ENCODE assay signal across 22 cellular contexts in the genomic region with DNA sequence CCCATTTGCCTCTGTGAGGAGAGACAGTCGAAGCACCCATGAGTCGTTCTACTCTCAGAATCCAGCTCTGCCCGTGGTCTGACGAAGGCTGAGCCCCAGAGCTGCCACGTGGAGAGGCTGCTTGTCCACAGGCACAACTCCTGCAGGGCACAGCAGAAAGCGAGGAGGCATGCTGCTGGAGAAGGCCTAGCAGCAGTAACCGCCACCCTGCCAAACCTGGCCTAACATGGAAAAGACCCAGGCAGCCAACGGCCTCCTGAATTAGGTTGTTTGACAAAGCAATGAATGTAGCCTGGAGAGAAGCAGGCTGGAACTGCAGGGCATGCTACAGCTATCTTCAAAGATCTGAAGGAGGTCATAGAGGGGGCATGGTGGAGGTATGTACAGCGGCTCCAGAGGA.
DNase-seq lines count a peak whose midpoint lies in the region; ATAC-seq and TF ChIP-seq lines count a peak whose summit lies in the region.
"Had no signal": no experiment of that assay in that cellular context is flagged by ENCODE, and none has a peak within 500 bp of the region (broad histone marks: within the 10 kb centered on the region; RNA-seq: fewer than 3 reads in every experiment).

No MANE protein-coding gene starts in this region.

- no peaks in the 10 kb centered on the region for H3K79me2 ChIP-seq in PC-3 (ENCODE audit: low read length)

- intact Hi-C loops in PC-3 (cut with micrococcal nuclease), result loop anchor here (2.0 to 5.0 kb wide), 2 partner anchors 159 to 190 kb away; no protein-coding TSS in a partner anchor

- no peak overlapping the region for H3K4me2 ChIP-seq in PC-3 (ENCODE audit: low read length)
- H3K4me2 ChIP-seq: BLaER1 treated with 17β-estradiol and CSF1 and Interleukin-3, amounts not matched to agents 10 nM and 100 nM had no signal

- H3K27ac ChIP-seq in PC-3 (ENCODE audit: low read length), result peak overlapping the region; percentile 5; the same call in 1 of the 2 replicates
- H3K27ac ChIP-seq in muscle layer of colon (ENCODE audit: low read depth, low read length), result peak overlapping the region; percentile 56
- H3K27ac ChIP-seq: BLaER1 treated with 17β-estradiol and CSF1 and Interleukin-3, amounts not matched to agents 10 nM and 100 nM had no signal

- CTCF ChIA-PET in PC-3 (lab: Charles Lee), result interaction anchor here (0.9 kb wide), 1 partner anchor 391 kb away, joined by 7 read pairs; no protein-coding TSS in a partner anchor

- H3K36me3 ChIP-seq in PC-3 (ENCODE audit: low read depth, low read length) (no peaks in the 10 kb centered on the region), muscle layer of colon (ENCODE audit: insufficient read depth, low read length) (no peaks in the 10 kb centered on the region)
- H3K36me3 ChIP-seq: BLaER1 treated with 17β-estradiol and CSF1 and Interleukin-3, amounts not matched to agents 10 nM and 100 nM had no signal

- POLR2A ChIA-PET in PC-3 (lab: Charles Lee; ENCODE audit: unreplicated experiment), result no interaction called here

- no peaks in the 10 kb centered on the region for H3F3A ChIP-seq in PC-3 (ENCODE audit: low read length, unreplicated experiment)

- H3K4me1 ChIP-seq in PC-3 (ENCODE audit: insufficient read depth, low read length), result peaks cover 23% of the 10 kb centered on the region
- H3K4me1 ChIP-seq in muscle layer of colon (ENCODE audit: insufficient read depth, low read length), result peaks cover 69% of the 10 kb centered on the region
- H3K4me1 ChIP-seq: BLaER1 treated with 17β-estradiol and CSF1 and Interleukin-3, amounts not matched to agents 10 nM and 100 nM had no signal

- no TSS peak for BruUV-seq in PC-3 (replicated peaks; lab: Mats Ljungman, UMichigan)

- H2AFZ ChIP-seq in PC-3 (ENCODE audit: low read length), result no peak overlapping the region

- no peak for ATAC-seq in PC-3
- no peak for ATAC-seq in HG02759 (IDR thresholded peaks at IDR 0.05; ENCODE audit: unreplicated experiment)
- no peak for ATAC-seq in GM21447 (IDR thresholded peaks at IDR 0.05; ENCODE audit: unreplicated experiment)
- ATAC-seq: HCT116 had no signal

- DNase-seq in PC-3, result no peak
- DNase-seq in cerebellar cortex (ENCODE audit: low spot score), result peak; percentile 5
- DNase-seq in activated naive CD4-positive, alpha-beta T cell (lab: John Stamatoyannopoulos, UW), result no peak
- no peak for DNase-seq in stimulated activated naive CD4-positive, alpha-beta T cell treated with Interleukin-2 at 50 U/mL for 16 hours (lab: John Stamatoyannopoulos, UW)
- DNase-seq: Calu3; CD4-positive, alpha-beta memory T cell; DMS153; GOT3; Karpas-422; NCI-H1694; NCI-H2081; NCI-H2171; NCI-H345; NCI-H524; NCI-H774; OCI-M1; SHP77 had no signal

- TF ChIP-seq CTCF in PC-3 (conservative IDR thresholded peaks at IDR 0.05; ENCODE audit: low read depth, low read length), result no peak

- H3K9ac ChIP-seq in PC-3 (ENCODE audit: low read length) (no peak overlapping the region; the same call in 1 of the 2 replicates), muscle layer of colon (ENCODE audit: low read length) (no peak overlapping the region)
- H3K9ac ChIP-seq: BLaER1 treated with 17β-estradiol and CSF1 and Interleukin-3, amounts not matched to agents 10 nM and 100 nM had no signal

- H3K9me3 ChIP-seq in PC-3 (ENCODE audit: low read length) (no peaks in the 10 kb centered on the region), muscle layer of colon (ENCODE audit: low read length) (no peaks in the 10 kb centered on the region)
- H3K9me3 ChIP-seq: BLaER1 treated with 17β-estradiol and CSF1 and Interleukin-3, amounts not matched to agents 10 nM and 100 nM had no signal

- H3K4me3 ChIP-seq in PC-3 (ENCODE audit: low read length) (no peak overlapping the region), muscle layer of colon (ENCODE audit: low read depth in 1 of 2, low read length in 2 of 2) (no peak overlapping the region)
- H3K4me3 ChIP-seq: BLaER1 treated with 17β-estradiol and CSF1 and Interleukin-3, amounts not matched to agents 10 nM and 100 nM had no signal

- no peaks in the 10 kb centered on the region for H3K9me2 ChIP-seq in PC-3 (replicated peaks; ENCODE audit: low read length)

- H4K20me1 ChIP-seq in PC-3 (ENCODE audit: low read length), result no peaks in the 10 kb centered on the region
- H4K20me1 ChIP-seq: BLaER1 treated with 17β-estradiol and CSF1 and Interleukin-3, amounts not matched to agents 10 nM and 100 nM had no signal

- no peaks in the 10 kb centered on the region for H3K27me3 ChIP-seq in PC-3 (ENCODE audit: low read length)
- no peaks in the 10 kb centered on the region for H3K27me3 ChIP-seq in muscle layer of colon (ENCODE audit: control insufficient read depth in 1 of 2, insufficient read depth in 2 of 2, low read length in 2 of 2)
- H3K27me3 ChIP-seq: BLaER1 treated with 17β-estradiol and CSF1 and Interleukin-3, amounts not matched to agents 10 nM and 100 nM had no signal
